21 cellular contexts compared by ENCODE assay signal in genomic region chr6:12961761-12962160, GRCh38.
"Had no signal": no experiment of that assay in that cellular context is flagged by ENCODE, and none has a peak within 500 bp of the region (broad histone marks: within the 10 kb centered on the region; RNA-seq: fewer than 3 reads in every experiment).

No MANE protein-coding gene starts in this region.

- H3K9me3 ChIP-seq: esophagus squamous epithelium, right atrium auricular region, thyroid gland had no signal

- ATAC-seq: activated T-helper 17 cell treated with anti-CD3 and anti-CD28 coated beads, Interleukin-2, amount 50 U/mL, for 72 hours; left colon had no signal

- H3K9me3 Mint-ChIP-seq: activated naive CD8-positive, alpha-beta T cell treated with anti-CD3 and anti-CD28 coated beads, Interleukin-2, amount 10 ng/mL, durations not matched to agents 7 days and 5 days; activated T-helper 17 cell treated with anti-CD3 and anti-CD28 coated beads, Interleukin-2, amount 50 U/mL, for 72 hours; T-helper 2 cell treated with Interferon-gamma antibody and Interleukin-4, amounts not matched to agents 5 μg/mL and 100 μg/mL, for 36 hours had no signal

- DNase-seq: activated CD4-positive, alpha-beta T cell treated with anti-CD3 and anti-CD28 coated beads, Interleukin-2, amount 50 U/mL, for 4 hours; activated naive CD4-positive, alpha-beta T cell treated with Interleukin-2 at 50 U/mL for 16 hours; activated naive CD8-positive, alpha-beta T cell treated with anti-CD3 and anti-CD28 coated beads, Interleukin-2, amount 10 ng/mL, durations not matched to agents 7 days and 5 days; amygdala; cerebellar nuclear complex; cortex of kidney; effector CD8-positive, alpha-beta T cell; esophagus squamous epithelium; left colon; mammary epithelial cell; SHP77; thyroid gland had no signal

- H3K4me3 Mint-ChIP-seq: activated naive CD8-positive, alpha-beta T cell treated with anti-CD3 and anti-CD28 coated beads, Interleukin-2, amount 10 ng/mL, durations not matched to agents 7 days and 5 days; activated T-helper 17 cell treated with anti-CD3 and anti-CD28 coated beads, Interleukin-2, amount 50 U/mL, for 72 hours; T-helper 2 cell treated with Interferon-gamma antibody and Interleukin-4, amounts not matched to agents 5 μg/mL and 100 μg/mL, for 36 hours had no signal

- H3K27me3 ChIP-seq: right atrium auricular region, thyroid gland had no signal

- FAIRE-seq: islet of Langerhans, TTC549 had no signal

- H3K4me3 ChIP-seq: esophagus squamous epithelium, hepatocyte, right atrium auricular region, SK-N-MC, skin epidermis, thyroid gland had no signal

- H3K27ac ChIP-seq: hepatocyte, SK-N-MC had no signal

- H3K36me3 ChIP-seq: esophagus squamous epithelium, right atrium auricular region, thyroid gland had no signal

- H3K27ac Mint-ChIP-seq: activated T-helper 17 cell treated with anti-CD3 and anti-CD28 coated beads, Interleukin-2, amount 50 U/mL, for 72 hours; progenitor cell of endocrine pancreas; T-helper 2 cell treated with Interferon-gamma antibody and Interleukin-4, amounts not matched to agents 5 μg/mL and 100 μg/mL, for 36 hours had no signal
